29 cellular contexts compared by ENCODE assay signal in the genomic region with DNA sequence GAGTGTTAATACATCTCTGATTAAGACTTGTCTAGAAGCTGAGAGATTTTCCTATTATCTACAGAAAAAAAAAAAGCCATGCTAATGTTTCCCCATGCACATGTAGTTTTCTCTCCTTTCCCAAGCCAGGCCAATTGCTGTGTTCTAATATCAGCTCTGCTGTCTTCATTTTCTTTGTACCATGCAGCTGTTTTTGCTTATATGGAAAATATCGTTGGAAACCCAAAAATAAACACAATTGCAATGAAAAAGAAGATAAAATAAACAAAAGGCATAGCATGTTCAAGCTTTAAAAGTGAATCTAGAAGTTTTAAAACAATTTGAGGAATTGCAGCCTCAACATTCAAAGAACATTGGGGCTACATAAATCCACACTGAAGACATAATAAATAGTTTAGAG.
"Had no signal": no experiment of that assay in that cellular context is flagged by ENCODE, and none has a peak within 500 bp of the region (broad histone marks: within the 10 kb centered on the region; RNA-seq: fewer than 3 reads in every experiment).

No MANE protein-coding gene starts in this region.

- H3K27me3 ChIP-seq: esophagus squamous epithelium, right atrium auricular region, uterus had no signal

- H3K4me1 ChIP-seq: right atrium auricular region, uterus had no signal

- ATAC-seq: left colon; naive thymus-derived CD8-positive, alpha-beta T cell; stimulated activated memory B cell treated with anti-CD40 and anti-IgM and Interleukin-4, amounts not matched to agents 10 μg/mL and 1 μg/mL and 100 μg/mL, for 72 hours; stimulated activated naive CD8-positive, alpha-beta T cell treated with anti-CD3 and anti-CD28 coated beads, Interleukin-15, amount 100 ng/mL, for 72 hours had no signal

- DNase-seq: activated CD4-positive, alpha-beta memory T cell treated with anti-CD3 and anti-CD28 coated beads for 36 hours; activated CD4-positive, alpha-beta T cell treated with anti-CD3 and anti-CD28 coated beads, Interleukin-2, amount 10 ng/mL, durations not matched to agents 24 days and 14 days; activated CD4-positive, CD25-positive, alpha-beta regulatory T cell treated with anti-CD3 and anti-CD28 coated beads, Interleukin-2, amount 50 U/mL, for 72 hours; activated CD8-positive, alpha-beta memory T cell treated with anti-CD3 and anti-CD28 coated beads, Interleukin-2, amount 50 U/mL, for 48 hours; activated gamma-delta T cell; activated naive CD4-positive, alpha-beta T cell treated with anti-CD3 and anti-CD28 coated beads, Interleukin-2, amount 10 ng/mL, durations not matched to agents 7 days and 5 days; activated naive CD8-positive, alpha-beta T cell treated with anti-CD3 and anti-CD28 coated beads, Interleukin-2, amount 10 ng/mL, durations not matched to agents 7 days and 5 days; activated T-cell treated with anti-CD3 and anti-CD28 coated beads, Interleukin-2, amount 50 U/mL, for 24 hours; amygdala; caudate nucleus; endodermal cell; esophagus squamous epithelium; head of caudate nucleus; hypothalamus; immature natural killer cell; kidney; left colon; midbrain; naive thymus-derived CD8-positive, alpha-beta T cell; occipital lobe; stimulated activated CD4-positive, alpha-beta T cell treated with anti-CD3 and anti-CD28 coated beads, Interleukin-12 subunit alpha, Interleukin-12 subunit beta, amount 100 ng/mL, for 4 hours; stimulated activated CD4-positive, alpha-beta T cell treated with anti-CD3 and anti-CD28 coated beads, Interleukin-4, amount 100 ng/mL, for 24 hours; stimulated activated CD8-positive, alpha-beta memory T cell treated with anti-CD3 and anti-CD28 coated beads, Interleukin-4, amount 100 ng/mL, for 48 hours; stimulated activated naive CD8-positive, alpha-beta T cell treated with anti-CD3 and anti-CD28 coated beads, Interleukin-15, amount 100 ng/mL, for 72 hours; substantia nigra; T-helper 2 cell; uterus had no signal

- H3K27ac ChIP-seq: right atrium auricular region, uterus had no signal

- H3K4me3 ChIP-seq: esophagus squamous epithelium, right atrium auricular region, uterus had no signal

- H3K36me3 ChIP-seq: esophagus squamous epithelium, right atrium auricular region, uterus had no signal

- H3K9me3 ChIP-seq: uterus had no signal
